17 cellular contexts compared by ENCODE assay signal in the genomic region with DNA sequence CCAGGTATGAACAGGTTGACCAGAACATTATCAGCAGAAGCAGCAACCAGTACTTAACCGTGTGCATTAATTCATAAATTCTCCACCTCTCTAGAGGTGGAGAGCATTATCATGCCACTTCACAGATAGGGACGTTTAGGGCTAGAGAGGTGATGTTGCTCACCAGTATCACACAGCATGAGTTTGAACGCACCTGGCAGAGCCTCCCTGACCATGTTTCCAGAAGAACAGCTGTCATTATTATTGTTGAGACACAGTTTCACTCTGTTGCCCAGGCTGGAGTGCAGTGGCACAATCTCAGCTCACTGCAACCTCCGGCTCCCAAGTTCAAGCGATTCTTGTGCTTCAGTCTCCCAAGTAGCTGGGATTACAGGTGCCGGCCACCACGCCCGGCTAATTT. TPM values are rescaled to one million over a fixed set of nuclear protein-coding genes. Genes with fewer than 3 reads are reported as not detected.
A peak's percentile ranks its signal among the peaks of the same experiment; 100 is the strongest.
DNase-seq lines count a peak whose midpoint lies in the region; ATAC-seq and TF ChIP-seq lines count a peak whose summit lies in the region.
"Had no signal": no experiment of that assay in that cellular context is flagged by ENCODE, and none has a peak within 500 bp of the region (broad histone marks: within the 10 kb centered on the region; RNA-seq: fewer than 3 reads in every experiment).

No MANE protein-coding gene starts in this region.

- DNase-seq in heart right ventricle: no peak
- DNase-seq in left ventricle myocardium superior: no peak
- DNase-seq in esophagus muscularis mucosa (ENCODE audit: extremely low spot score): no peak
- DNase-seq in psoas muscle: no peak
- DNase-seq in vagina (ENCODE audit: extremely low spot score in 2 of 2): no peak
- DNase-seq in NCI-H1436 treated with DMSO at 0.1 percent for 48 hours (lab: John Stamatoyannopoulos, UW): no peak
- no peak for DNase-seq in CD1c-positive myeloid dendritic cell (ENCODE audit: extremely low spot score)
- DNase-seq: activated CD4-positive, alpha-beta memory T cell treated with anti-CD3 and anti-CD28 coated beads, Interleukin-2, amount 10 ng/mL, durations not matched to agents 7 days and 5 days; activated naive CD8-positive, alpha-beta T cell treated with anti-CD3 and anti-CD28 coated beads, Interleukin-2, amount 50 U/mL, for 24 hours; CD4-positive, alpha-beta memory T cell; DND-41; immature natural killer cell; midbrain; NCI-H1436 had no signal

- peak overlapping the region; percentile 53 to 97 (median 74) for H3K27ac ChIP-seq in heart right ventricle
- H3K27ac ChIP-seq in esophagus muscularis mucosa (replicated peaks in 1 of 4): peak overlapping the region; percentile 89 to 98 (median 96)
- peak overlapping the region; percentile 73 for H3K27ac ChIP-seq in psoas muscle
- peak overlapping the region; percentile 91 for H3K27ac ChIP-seq in vagina
- H3K27ac ChIP-seq: parathyroid adenoma had no signal

- peak overlapping the region in 1 of 10 donors; percentile 1 for H3K4me3 ChIP-seq in heart right ventricle
- peak overlapping the region in 3 of 4 donors; percentile 22 to 83 (median 66) for H3K4me3 ChIP-seq in esophagus muscularis mucosa
- no peak overlapping the region for H3K4me3 ChIP-seq in psoas muscle
- H3K4me3 ChIP-seq in vagina: peak overlapping the region in 1 of 2 donors; percentile 3

- intact Hi-C loops in heart right ventricle (cut with DNase I): loop anchor here in 3 of 10 donors (2.0 to 5.0 kb wide), 3 partner anchors 26 to 48 kb away; partner anchors contain the start of gene SPC24 (in 1 of the 3)
- intact Hi-C loops in left ventricle myocardium superior (cut with micrococcal nuclease): no loop called here
- intact Hi-C loops in esophagus muscularis mucosa (cut with DNase I): no loop called here
- intact Hi-C loops in psoas muscle (cut with DNase I): no loop called here
- intact Hi-C loops in vagina (cut with DNase I): loop anchor here (5.0 kb wide), 1 partner anchor 33 kb away; the partner anchor contains the start of gene SPC24

- H3K36me3 ChIP-seq in heart right ventricle (peaks cover 7 to 99% (median 53%) of the 10 kb centered on the region in 9 donors), esophagus muscularis mucosa (peaks cover 42 to 83% (median 82%) of the 10 kb centered on the region in 4 donors), psoas muscle (ENCODE audit: insufficient read depth in 1 of 2, low read depth in 1 of 2) (peaks cover 0 to 57% of the 10 kb centered on the region in 2 donors), vagina (peaks cover 0 to 37% of the 10 kb centered on the region in 2 donors)

- WGBS in heart right ventricle, 2 donors: 75 to 78% methylated on average over 8 of the region's 8 CpGs
- 67% methylated on average over 8 of the region's 8 CpGs for WGBS in esophagus muscularis mucosa
- 51 to 78% (median 61%) methylated on average over 8 of the region's 8 CpGs for WGBS in psoas muscle, 3 donors

- TF ChIP-seq EP300 in esophagus muscularis mucosa (IDR thresholded peaks at IDR 0.05): no peak

- ATAC-seq in heart right ventricle: no peak
- no peak for ATAC-seq in left ventricle myocardium superior
- no peak for ATAC-seq in psoas muscle
- ATAC-seq in GM21423 (IDR thresholded peaks at IDR 0.05; ENCODE audit: unreplicated experiment): no peak
- ATAC-seq: activated naive CD8-positive, alpha-beta T cell treated with anti-CD3 and anti-CD28 coated beads, Interleukin-2, amount 50 U/mL, for 24 hours had no signal

- peaks cover 31 to 89% (median 77%) of the 10 kb centered on the region in 9 donors for H3K4me1 ChIP-seq in heart right ventricle
- H3K4me1 ChIP-seq in esophagus muscularis mucosa: peaks cover 90 to 100% (median 100%) of the 10 kb centered on the region in 4 donors
- peaks cover 16% of the 10 kb centered on the region for H3K4me1 ChIP-seq in psoas muscle
- H3K4me1 ChIP-seq in vagina: peaks cover 79% of the 10 kb centered on the region
- H3K4me1 ChIP-seq: parathyroid adenoma had no signal

- no peak for TF ChIP-seq CTCF in heart right ventricle (IDR thresholded peaks at IDR 0.05)
- no peak for TF ChIP-seq CTCF in esophagus muscularis mucosa (IDR thresholded peaks at IDR 0.05)
- no peak for TF ChIP-seq CTCF in psoas muscle (IDR thresholded peaks at IDR 0.05)
- no peak for TF ChIP-seq CTCF in vagina (IDR thresholded peaks at IDR 0.05)

- no peak for TF ChIP-seq POLR2A in esophagus muscularis mucosa (IDR thresholded peaks at IDR 0.05; ENCODE audit: low read depth)
- no peak for TF ChIP-seq POLR2A in vagina (IDR thresholded peaks at IDR 0.05)

- H3K27me3 ChIP-seq in heart right ventricle (no peaks in the 10 kb centered on the region), esophagus muscularis mucosa (no peaks in the 10 kb centered on the region), psoas muscle (ENCODE audit: insufficient read depth in 3 of 3, low read length in 2 of 3) (no peaks in the 10 kb centered on the region), vagina (no peaks in the 10 kb centered on the region)

- no peaks in the 10 kb centered on the region for H3K9me3 ChIP-seq in heart right ventricle
- H3K9me3 ChIP-seq in esophagus muscularis mucosa: no peaks in the 10 kb centered on the region
- no peaks in the 10 kb centered on the region for H3K9me3 ChIP-seq in psoas muscle
- no peaks in the 10 kb centered on the region for H3K9me3 ChIP-seq in vagina

RNA-seq across cellular contexts. Expression of gene KANK2, which starts 6.8 kb away (rescaled TPM):
- total RNA-seq in heart right ventricle (100 to 1,000 TPM; 243 to 355 (median 307) TPM), left ventricle myocardium superior (471 TPM), esophagus muscularis mucosa (1,000 to 10,000 TPM; 1,125 to 1,746 (median 1,157) TPM), psoas muscle (100 to 1,000 TPM in 1 of 4 donors, 10 to 100 TPM in 3; 44.0 to 103 (median 68.0) TPM), vagina (486 TPM)
- polyA plus RNA-seq in heart right ventricle (100 to 1,000 TPM; 165 to 226 TPM), psoas muscle (10 to 100 TPM; 23.7 to 29.9 (median 25.8) TPM)

RNA-seq across cellular contexts. Expression of gene SPC24, which starts 34.9 kb away (rescaled TPM):
- total RNA-seq in heart right ventricle: 1 to 10 TPM; 1.6 to 8.5 (median 3.2) TPM
- polyA plus RNA-seq in heart right ventricle: 1 to 10 TPM in 1 of 2 donors, under 1 TPM in 1; 0.93 to 5.9 TPM
- total RNA-seq in left ventricle myocardium superior: 8.1 TPM
- 1 to 10 TPM; 1.4 to 6.6 (median 3.4) TPM for total RNA-seq in esophagus muscularis mucosa
- 1 to 10 TPM in 2 of 4 donors, under 1 TPM in 2; 0.51 to 1.7 (median 0.98) TPM for total RNA-seq in psoas muscle
- under 1 TPM; 0.14 to 0.55 (median 0.44) TPM for polyA plus RNA-seq in psoas muscle
- total RNA-seq in vagina: 2.7 TPM

RNA-seq across cellular contexts. Expression of gene ANGPTL8, which starts 48.9 kb away (rescaled TPM):
- total RNA-seq in heart right ventricle (1 to 10 TPM in 2 of 10 donors, under 1 TPM in 2, not detected in 6; 0.34 to 1.8 (median 0.99) TPM), left ventricle myocardium superior (not detected), esophagus muscularis mucosa (1 to 10 TPM in 1 of 4 donors, not detected in 3; 2.0 TPM), psoas muscle (under 1 TPM in 2 of 4 donors, not detected in 2; 0.48 to 0.49 TPM), vagina (not detected)
- polyA plus RNA-seq in heart right ventricle (10 to 100 TPM in 1 of 2 donors, 1 to 10 TPM in 1; 3.9 to 13.0 TPM), psoas muscle (10 to 100 TPM in 1 of 3 donors, under 1 TPM in 2; 0.08 to 14.6 (median 0.15) TPM)
- total RNA-seq: activated CD4-positive, alpha-beta memory T cell treated with anti-CD3 and anti-CD28 coated beads, Interleukin-2, amount 10 ng/mL, durations not matched to agents 7 days and 5 days; CD4-positive, alpha-beta memory T cell; H1 had no signal
- polyA plus RNA-seq: CD4-positive, alpha-beta memory T cell; H1; immature natural killer cell had no signal
